ENCODE assay signal across 8 cellular contexts in the genomic region with DNA sequence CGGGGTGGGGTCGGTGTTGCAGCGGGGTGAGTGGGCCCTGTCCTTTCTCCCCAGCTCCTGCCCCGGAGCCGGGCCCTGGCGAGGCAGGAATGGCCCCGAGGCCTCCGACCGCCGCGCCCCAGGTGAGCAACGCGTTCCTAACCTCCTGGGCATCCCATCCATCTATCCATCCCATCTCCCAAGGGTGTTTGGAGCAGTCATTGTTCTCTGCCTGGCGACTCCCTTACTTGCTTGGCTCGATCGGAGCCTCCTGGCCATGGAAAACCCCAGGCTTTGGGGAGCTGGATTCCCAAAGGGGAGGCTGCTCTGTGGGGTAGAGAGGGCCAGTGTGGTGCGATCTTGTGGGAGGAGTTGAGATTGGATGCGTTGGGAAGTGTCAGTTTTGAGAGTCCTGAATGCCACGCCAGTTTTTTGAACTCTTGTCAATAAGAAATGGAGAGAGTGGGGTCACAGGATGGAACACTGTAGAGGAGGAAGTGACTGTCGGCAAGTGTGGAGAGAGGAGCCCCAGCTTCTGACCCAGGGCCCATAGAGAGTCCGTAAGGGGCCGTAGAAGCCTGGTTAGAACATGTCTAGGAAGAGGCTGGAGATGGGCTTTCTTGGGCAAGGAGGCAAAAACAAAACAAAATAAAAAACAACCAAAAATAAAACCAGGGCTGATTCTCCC.
DNase-seq lines count a peak whose midpoint lies in the region; ATAC-seq and FAIRE-seq lines count a peak whose summit lies in the region.

No MANE protein-coding gene starts in this region.

- H3K4me1 Mint-ChIP-seq in stimulated activated naive CD8-positive, alpha-beta T cell treated with anti-CD3 and anti-CD28 coated beads, Interleukin-15, Interleukin-2, amounts not matched to agents 100 ng/mL and 50 ng/mL, for 24 hours (ENCODE audit: low read depth): peaks cover 15% of the 10 kb centered on the region

- no peaks in the 10 kb centered on the region for H3K27me3 Mint-ChIP-seq in stimulated activated naive CD8-positive, alpha-beta T cell treated with anti-CD3 and anti-CD28 coated beads, Interleukin-15, Interleukin-2, amounts not matched to agents 100 ng/mL and 50 ng/mL, for 24 hours

- in situ Hi-C loops in T47D (cut with HindIII; ENCODE audit: low pct_unique_long_range_greater_than_20kb, low sequenced_read_pairs): no loop called here

- H3K9me3 Mint-ChIP-seq in stimulated activated naive CD8-positive, alpha-beta T cell treated with anti-CD3 and anti-CD28 coated beads, Interleukin-15, Interleukin-2, amounts not matched to agents 100 ng/mL and 50 ng/mL, for 24 hours: no peaks in the 10 kb centered on the region

- DNase-seq in DMS79 (lab: John Stamatoyannopoulos, UW) (peak; percentile 18), NOMO-1 treated with DMSO at 0.1 percent for 48 hours (lab: John Stamatoyannopoulos, UW; ENCODE audit: unreplicated experiment) (peak; percentile 51), T47D (ENCODE audit: low read depth in 1 of 2, low spot score in 1 of 2) (peak; percentile 16 to 25), left kidney (ENCODE audit: low read depth, low spot score) (peak; percentile 42), urothelium cell line (ENCODE audit: low spot score) (no peak), GM19240 (ENCODE audit: insufficient read length, low spot score) (no peak)

- peaks cover 41% of the 10 kb centered on the region for H3K36me3 Mint-ChIP-seq in stimulated activated naive CD8-positive, alpha-beta T cell treated with anti-CD3 and anti-CD28 coated beads, Interleukin-15, Interleukin-2, amounts not matched to agents 100 ng/mL and 50 ng/mL, for 24 hours (ENCODE audit: low read depth)

- ATAC-seq in GM21717 (IDR thresholded peaks at IDR 0.05; ENCODE audit: unreplicated experiment): peak; percentile 28

- peak overlapping the region; percentile 92 for H3K27ac Mint-ChIP-seq in stimulated activated naive CD8-positive, alpha-beta T cell treated with anti-CD3 and anti-CD28 coated beads, Interleukin-15, Interleukin-2, amounts not matched to agents 100 ng/mL and 50 ng/mL, for 24 hours

- FAIRE-seq in urothelium cell line (lab: Jason Lieb, UNC): no peak

- H3K4me3 Mint-ChIP-seq in stimulated activated naive CD8-positive, alpha-beta T cell treated with anti-CD3 and anti-CD28 coated beads, Interleukin-15, Interleukin-2, amounts not matched to agents 100 ng/mL and 50 ng/mL, for 24 hours: peak overlapping the region; percentile 98

Comparison
In these comparisons a context has a peak if more than half of its experiments do, and no peak if none do; other contexts are left out.
1. DNase-seq: peak in DMS79 (single experiment), NOMO-1 treated with DMSO at 0.1 percent for 48 hours (single experiment), T47D (2 of 2) and left kidney (single experiment); none in urothelium cell line (single experiment) and GM19240 (single experiment).